35 cellular contexts compared by ENCODE assay signal in the genomic region with DNA sequence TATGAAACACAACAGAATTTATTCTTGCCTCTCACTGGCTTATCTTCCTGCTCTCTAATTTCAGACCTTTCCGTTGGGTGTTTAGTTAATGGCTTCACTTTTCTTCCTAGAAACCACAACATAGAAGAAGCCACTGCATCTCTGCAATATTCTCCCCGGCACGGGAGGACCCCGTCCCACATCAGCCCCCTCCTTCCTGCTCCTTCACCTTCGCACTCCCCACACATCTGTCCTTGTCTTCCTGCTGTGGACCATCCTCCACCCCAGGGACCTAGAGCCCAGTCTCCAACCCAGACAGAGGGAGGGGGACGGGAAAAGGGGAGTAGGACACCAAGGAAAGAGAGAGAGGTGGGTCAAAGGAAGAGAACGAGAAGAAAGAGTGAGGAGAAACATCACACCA. TPM values are rescaled to one million over a fixed set of nuclear protein-coding genes. Genes with fewer than 3 reads are reported as not detected.
"Had no signal": no experiment of that assay in that cellular context is flagged by ENCODE, and none has a peak within 500 bp of the region (broad histone marks: within the 10 kb centered on the region; RNA-seq: fewer than 3 reads in every experiment).

No MANE protein-coding gene starts in this region.

- H2AFZ ChIP-seq: hepatocyte had no signal

- H3K27ac ChIP-seq: coronary artery, esophagus muscularis mucosa, foreskin keratinocyte, gastroesophageal sphincter, heart left ventricle, hepatocyte, lower lobe of right lung, ovary, psoas muscle, skin epidermis, spleen, testis, tibial artery had no signal

- H3K79me2 ChIP-seq: hepatocyte had no signal

- H3K36me3 ChIP-seq: esophagus muscularis mucosa, gastroesophageal sphincter, heart left ventricle, lower lobe of right lung, ovary, spleen, tibial artery had no signal

- H3K4me2 ChIP-seq: hepatocyte had no signal

- H3K27me3 ChIP-seq: ovary, testis had no signal

- H3K4me1 ChIP-seq: esophagus muscularis mucosa, lower lobe of right lung, psoas muscle, testis, tibial artery had no signal

- DNase-seq: dermis blood vessel endothelial cell; effector memory CD4-positive, alpha-beta T cell; foreskin keratinocyte; heart left ventricle; islet precursor cell; kidney glomerular epithelial cell; left colon; left ventricle myocardium superior; lower lobe of right lung; natural killer cell; nucleus accumbens; ovary; posterior cingulate gyrus; psoas muscle; right cardiac atrium; spleen; stimulated activated CD4-positive, alpha-beta T cell treated with anti-CD3 and anti-CD28 coated beads, Interleukin-4, amount 100 ng/mL, for 4 hours; stimulated activated naive CD8-positive, alpha-beta T cell treated with anti-CD3 and anti-CD28 coated beads, Interleukin-15, Interleukin-2, amounts not matched to agents 100 U/mL and 50 U/mL, for 24 hours; substantia nigra; testis had no signal

- ATAC-seq: foreskin keratinocyte; gastroesophageal sphincter; heart left ventricle; left colon; left ventricle myocardium superior; natural killer cell; psoas muscle; stimulated activated memory B cell treated with anti-CD40 and anti-IgM and Interleukin-4, amounts not matched to agents 10 μg/mL and 1 μg/mL and 100 μg/mL, for 72 hours; stimulated activated naive CD8-positive, alpha-beta T cell treated with anti-CD3 and anti-CD28 coated beads, Interleukin-15, Interleukin-2, amounts not matched to agents 100 U/mL and 50 U/mL, for 24 hours had no signal

- H3K9me3 ChIP-seq: esophagus muscularis mucosa, gastroesophageal sphincter, heart left ventricle, lower lobe of right lung, ovary, psoas muscle, spleen, testis had no signal

- H3K4me3 ChIP-seq: coronary artery, esophagus muscularis mucosa, gastroesophageal sphincter, heart left ventricle, hepatocyte, lower lobe of right lung, ovary, psoas muscle, skin epidermis, spleen, testis, tibial artery had no signal

RNA-seq across cellular contexts. Expression of gene OR2V1, which starts 1.4 kb away (rescaled TPM):
- total RNA-seq: chondrocyte, dermis blood vessel endothelial cell, endothelial cell of umbilical vein, epithelial cell of proximal tubule, esophagus muscularis mucosa, fibroblast of lung, foreskin keratinocyte, heart left ventricle, hepatocyte, left colon, left ventricle myocardium superior, lower lobe of right lung, mesenteric fat pad, natural killer cell, neural crest cell, ovary, psoas muscle, renal cortical epithelial cell, right cardiac atrium, spleen, testis, urinary bladder had no signal
- polyA plus RNA-seq: endothelial cell of umbilical vein, fibroblast of lung, foreskin keratinocyte, heart left ventricle, hepatocyte, ovary, psoas muscle, right cardiac atrium, spleen, urinary bladder had no signal

RNA-seq across cellular contexts. Expression of gene OR2V2, which starts 17.8 kb away (rescaled TPM):
- total RNA-seq: chondrocyte, dermis blood vessel endothelial cell, endothelial cell of umbilical vein, epithelial cell of proximal tubule, esophagus muscularis mucosa, fibroblast of lung, foreskin keratinocyte, heart left ventricle, hepatocyte, left colon, left ventricle myocardium superior, lower lobe of right lung, mesenteric fat pad, natural killer cell, neural crest cell, psoas muscle, renal cortical epithelial cell, right cardiac atrium, spleen, testis, urinary bladder had no signal
- polyA plus RNA-seq: endothelial cell of umbilical vein, fibroblast of lung, foreskin keratinocyte, heart left ventricle, hepatocyte, ovary, psoas muscle, right cardiac atrium, spleen, urinary bladder had no signal
